12 cellular contexts compared by ENCODE assay signal in the genomic region with DNA sequence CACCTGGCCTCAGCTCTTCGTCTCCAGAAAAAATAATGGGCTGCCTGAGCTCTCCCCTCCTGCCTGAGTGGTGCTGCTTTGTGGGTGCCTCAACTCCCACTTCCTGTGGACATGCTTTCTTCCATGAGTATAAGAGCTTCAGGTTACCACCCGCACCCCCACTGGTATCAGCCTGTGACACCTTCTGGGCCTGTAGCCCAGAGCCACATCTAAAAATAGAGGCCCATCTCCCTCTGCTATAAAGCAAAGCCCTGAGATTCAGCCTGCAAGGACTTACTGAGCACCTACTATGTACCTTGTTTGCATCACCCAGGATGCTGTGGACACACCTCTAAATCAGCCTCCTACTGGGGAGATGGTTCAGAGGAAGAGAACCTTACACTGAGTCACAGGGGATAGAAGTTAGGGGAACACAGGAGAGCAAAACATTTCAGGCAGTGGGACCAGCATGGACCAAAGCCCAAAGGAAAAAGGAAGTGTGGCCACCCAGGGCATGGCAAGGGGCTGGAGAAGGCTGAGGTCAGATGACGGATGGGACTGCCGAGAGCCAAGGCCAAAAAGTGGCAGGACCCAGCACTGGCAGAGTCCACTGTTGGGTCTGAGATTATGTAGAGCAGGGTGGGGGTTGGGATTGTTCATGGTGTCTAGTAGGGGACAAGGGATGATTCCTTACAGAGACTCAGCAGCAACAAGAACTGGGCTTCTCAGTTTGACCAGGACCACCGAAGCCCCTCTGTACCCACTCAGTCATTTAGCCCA.
A peak's percentile ranks its signal among the peaks of the same experiment; 100 is the strongest.
DNase-seq lines count a peak whose midpoint lies in the region; ATAC-seq and TF ChIP-seq lines count a peak whose summit lies in the region.
"Had no signal": no experiment of that assay in that cellular context is flagged by ENCODE, and none has a peak within 500 bp of the region (broad histone marks: within the 10 kb centered on the region; RNA-seq: fewer than 3 reads in every experiment).

No MANE protein-coding gene starts in this region.

- H3K4me3 ChIP-seq in choroid plexus epithelial cell (ENCODE audit: low read depth, low read length), result no peak overlapping the region
- H3K4me3 ChIP-seq in muscle layer of colon (ENCODE audit: low read depth in 1 of 2, low read length in 2 of 2), result no peak overlapping the region
- H3K4me3 ChIP-seq in vagina, result no peak overlapping the region

- H3K9me3 ChIP-seq in muscle layer of colon (ENCODE audit: low read length), result no peaks in the 10 kb centered on the region
- no peaks in the 10 kb centered on the region for H3K9me3 ChIP-seq in vagina

- H3K36me3 Mint-ChIP-seq in natural killer cell treated with Interleukin-12 subunit alpha and Interleukin-12 subunit beta and Interleukin-15 and Interleukin-18, amount 100 ng/mL, for 72 hours, result no peaks in the 10 kb centered on the region
- H3K36me3 Mint-ChIP-seq in natural killer cell, result no peaks in the 10 kb centered on the region

- DNase-seq in natural killer cell treated with Interleukin-12 subunit alpha and Interleukin-12 subunit beta and Interleukin-15 and Interleukin-18, amount 100 ng/mL, for 72 hours (ENCODE audit: low spot score), result no peak
- DNase-seq in natural killer cell, result no peak
- peak; percentile 81 for DNase-seq in choroid plexus epithelial cell (ENCODE audit: low read depth)
- DNase-seq in vagina (ENCODE audit: extremely low spot score in 2 of 2), result no peak
- no peak for DNase-seq in central memory CD4-positive, alpha-beta T cell
- DNase-seq: endodermal cell, NCI-H1417 treated with DMSO at 0.1 percent for 48 hours, NCI-H774 had no signal

- H3K9ac ChIP-seq in muscle layer of colon (ENCODE audit: low read length), result no peak overlapping the region

- H3K27ac ChIP-seq in muscle layer of colon (ENCODE audit: low read depth, low read length) (peak overlapping the region; percentile 70), vagina (peak overlapping the region; percentile 87)

- ATAC-seq in natural killer cell treated with Interleukin-12 subunit alpha and Interleukin-12 subunit beta and Interleukin-15 and Interleukin-18, amount 100 ng/mL, for 72 hours, result no peak
- no peak for ATAC-seq in natural killer cell
- ATAC-seq in GM18858 (IDR thresholded peaks at IDR 0.05; ENCODE audit: unreplicated experiment), result no peak
- ATAC-seq in GM21360 (IDR thresholded peaks at IDR 0.05; ENCODE audit: unreplicated experiment), result no peak

- no peak for TF ChIP-seq POLR2A in vagina (IDR thresholded peaks at IDR 0.05)

- TF ChIP-seq CTCF in natural killer cell (IDR thresholded peaks at IDR 0.05) (no peak), choroid plexus epithelial cell (conservative IDR thresholded peaks at IDR 0.05; ENCODE audit: low read depth, low read length) (no peak), vagina (IDR thresholded peaks at IDR 0.05) (no peak)

- no peaks in the 10 kb centered on the region for H3K36me3 ChIP-seq in muscle layer of colon (ENCODE audit: insufficient read depth, low read length)
- no peaks in the 10 kb centered on the region for H3K36me3 ChIP-seq in vagina

- no peaks in the 10 kb centered on the region for H3K27me3 ChIP-seq in muscle layer of colon (ENCODE audit: control insufficient read depth in 1 of 2, insufficient read depth in 2 of 2, low read length in 2 of 2)
- H3K27me3 ChIP-seq in vagina, result no peaks in the 10 kb centered on the region

- no peaks in the 10 kb centered on the region for H3K27me3 Mint-ChIP-seq in natural killer cell treated with Interleukin-12 subunit alpha and Interleukin-12 subunit beta and Interleukin-15 and Interleukin-18, amount 100 ng/mL, for 72 hours
- no peaks in the 10 kb centered on the region for H3K27me3 Mint-ChIP-seq in natural killer cell (ENCODE audit: low read depth in 2 of 2)

- H3K4me1 Mint-ChIP-seq in natural killer cell treated with Interleukin-12 subunit alpha and Interleukin-12 subunit beta and Interleukin-15 and Interleukin-18, amount 100 ng/mL, for 72 hours (ENCODE audit: low read depth in 2 of 2), result peaks cover 37 to 47% of the 10 kb centered on the region in 2 donors
- peaks cover 27 to 34% of the 10 kb centered on the region in 2 donors for H3K4me1 Mint-ChIP-seq in natural killer cell

- peaks cover 6% of the 10 kb centered on the region for H3K9me3 Mint-ChIP-seq in natural killer cell treated with Interleukin-12 subunit alpha and Interleukin-12 subunit beta and Interleukin-15 and Interleukin-18, amount 100 ng/mL, for 72 hours
- no peaks in the 10 kb centered on the region for H3K9me3 Mint-ChIP-seq in natural killer cell
- H3K9me3 Mint-ChIP-seq: endodermal cell, neural crest cell had no signal

- peak overlapping the region; percentile 90 to 100 for H3K27ac Mint-ChIP-seq in natural killer cell treated with Interleukin-12 subunit alpha and Interleukin-12 subunit beta and Interleukin-15 and Interleukin-18, amount 100 ng/mL, for 72 hours
- H3K27ac Mint-ChIP-seq in natural killer cell, result peak overlapping the region in 1 of 2 donors; percentile 75
- H3K27ac Mint-ChIP-seq: endodermal cell had no signal

- H3K4me1 ChIP-seq in muscle layer of colon (ENCODE audit: insufficient read depth, low read length) (peaks cover 35% of the 10 kb centered on the region), vagina (peaks cover 46% of the 10 kb centered on the region)

- intact Hi-C loops in natural killer cell (cut with micrococcal nuclease) (loop anchor here (10.0 kb wide), 2 partner anchors 127 to 387 kb away; partner anchors contain the start of gene PPP1CB), vagina (cut with DNase I) (loop anchor here (10.0 kb wide), 1 partner anchor 127 kb away; the partner anchor contains the start of gene PPP1CB)

- peak overlapping the region; percentile 29 for H3K4me3 Mint-ChIP-seq in natural killer cell treated with Interleukin-12 subunit alpha and Interleukin-12 subunit beta and Interleukin-15 and Interleukin-18, amount 100 ng/mL, for 72 hours
- no peak overlapping the region for H3K4me3 Mint-ChIP-seq in natural killer cell
- H3K4me3 Mint-ChIP-seq: endodermal cell, neural crest cell had no signal
